In the genomic region with DNA sequence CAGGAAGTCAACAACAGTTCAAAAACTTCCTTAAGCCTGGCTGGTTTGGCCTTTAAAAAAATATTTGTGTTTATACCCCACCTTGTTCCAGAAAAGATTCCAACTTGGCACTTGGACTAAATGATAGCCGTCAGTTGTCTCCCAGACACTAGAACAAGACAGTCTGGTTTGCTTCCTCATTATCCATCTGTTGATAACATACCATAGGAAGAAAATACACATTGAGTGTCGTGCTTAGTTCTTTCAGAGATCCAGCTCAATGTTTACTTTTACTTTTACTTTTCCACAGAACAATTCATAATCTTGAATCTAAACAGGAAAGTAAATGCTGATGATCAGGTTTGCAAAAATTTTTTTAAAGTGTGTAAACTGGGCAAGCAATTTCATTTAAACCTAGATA, we compare ENCODE assay signal across 10 cellular contexts. TPM values are rescaled to one million over a fixed set of nuclear protein-coding genes. Genes with fewer than 3 reads are reported as not detected.
DNase-seq lines count a peak whose midpoint lies in the region; ATAC-seq, FAIRE-seq and TF ChIP-seq lines count a peak whose summit lies in the region.
"Had no signal": no experiment of that assay in that cellular context is flagged by ENCODE, and none has a peak within 500 bp of the region (broad histone marks: within the 10 kb centered on the region; RNA-seq: fewer than 3 reads in every experiment).

No MANE protein-coding gene starts in this region.

- H3K36me3 ChIP-seq in fibroblast of lung (ENCODE audit: control insufficient read depth, insufficient read depth, low read length) (no peaks in the 10 kb centered on the region), small intestine (ENCODE audit: control insufficient read depth in 2 of 2, insufficient read depth in 2 of 2, low read length in 2 of 2) (no peaks in the 10 kb centered on the region)

- H3K4me2 ChIP-seq in fibroblast of lung (ENCODE audit: extremely low read depth, insufficient read depth, low read length), result peak overlapping the region; percentile 49

- H3K27ac Mint-ChIP-seq in activated CD8-positive, alpha-beta memory T cell treated with anti-CD3 and anti-CD28 coated beads, Interleukin-2, amount 10 ng/mL, durations not matched to agents 7 days and 5 days, result peak overlapping the region; percentile 81
- H3K27ac Mint-ChIP-seq in T-helper 17 cell, result peak overlapping the region; percentile 54

- H3K4me1 Mint-ChIP-seq in activated CD8-positive, alpha-beta memory T cell treated with anti-CD3 and anti-CD28 coated beads, Interleukin-2, amount 10 ng/mL, durations not matched to agents 7 days and 5 days, result peaks cover 39% of the 10 kb centered on the region
- peaks cover 29% of the 10 kb centered on the region for H3K4me1 Mint-ChIP-seq in T-helper 17 cell

- no peaks in the 10 kb centered on the region for H3K27me3 Mint-ChIP-seq in activated CD8-positive, alpha-beta memory T cell treated with anti-CD3 and anti-CD28 coated beads, Interleukin-2, amount 10 ng/mL, durations not matched to agents 7 days and 5 days
- peaks cover 2% of the 10 kb centered on the region for H3K27me3 Mint-ChIP-seq in T-helper 17 cell

- no peaks in the 10 kb centered on the region for H3K27me3 ChIP-seq in fibroblast of lung (ENCODE audit: control insufficient read depth, insufficient read depth, low read length)
- no peaks in the 10 kb centered on the region for H3K27me3 ChIP-seq in small intestine (ENCODE audit: control insufficient read depth in 2 of 2, insufficient read depth in 2 of 2, low read length in 2 of 2)

- FAIRE-seq in small intestine (lab: Jason Lieb, UNC), result no peak

- peaks cover 21% of the 10 kb centered on the region for H3K79me2 ChIP-seq in fibroblast of lung (ENCODE audit: control insufficient read depth, insufficient read depth, low read length)

- peak overlapping the region; percentile 59 for H3K4me3 Mint-ChIP-seq in activated CD8-positive, alpha-beta memory T cell treated with anti-CD3 and anti-CD28 coated beads, Interleukin-2, amount 10 ng/mL, durations not matched to agents 7 days and 5 days
- H3K4me3 Mint-ChIP-seq in T-helper 17 cell, result no peak overlapping the region

- H3K9me3 Mint-ChIP-seq in activated CD8-positive, alpha-beta memory T cell treated with anti-CD3 and anti-CD28 coated beads, Interleukin-2, amount 10 ng/mL, durations not matched to agents 7 days and 5 days (ENCODE audit: low read depth), result no peaks in the 10 kb centered on the region

- no peak overlapping the region for H3K9ac ChIP-seq in fibroblast of lung (ENCODE audit: insufficient read depth, low read length)

- H3K36me3 Mint-ChIP-seq in activated CD8-positive, alpha-beta memory T cell treated with anti-CD3 and anti-CD28 coated beads, Interleukin-2, amount 10 ng/mL, durations not matched to agents 7 days and 5 days, result peaks cover 6% of the 10 kb centered on the region
- H3K36me3 Mint-ChIP-seq in T-helper 17 cell (ENCODE audit: low read depth), result peaks cover 9% of the 10 kb centered on the region

- 3 to 24% (median 4%) methylated on average over 2 of the region's 2 CpGs for WGBS in small intestine, 3 donors

- peak overlapping the region in 1 of 4 experiments; percentile 7 for H3K4me3 ChIP-seq in fibroblast of lung (replicated peaks in 1 of 4; ENCODE audit: control extremely low read depth in 1 of 4, insufficient read depth in 1 of 4, low read depth in 3 of 4, low read length in 4 of 4)
- no peak overlapping the region for H3K4me3 ChIP-seq in small intestine (ENCODE audit: low read depth in 1 of 2, low read length in 2 of 2)

- DNase-seq in activated CD8-positive, alpha-beta memory T cell treated with anti-CD3 and anti-CD28 coated beads, Interleukin-2, amount 10 ng/mL, durations not matched to agents 7 days and 5 days, result no peak
- DNase-seq in activated CD8-positive, alpha-beta memory T cell treated with anti-CD3 and anti-CD28 coated beads, Interleukin-2, amount 50 U/mL, for 4 hours, result no peak
- DNase-seq in T-helper 17 cell (no peak), fibroblast of lung (ENCODE audit: low read depth in 2 of 2) (no peak), small intestine (peak; percentile 57)
- no peak for DNase-seq in stimulated activated CD4-positive, alpha-beta T cell treated with anti-CD3 and anti-CD28 coated beads, Interleukin-4, amount 100 ng/mL, for 1 hour
- DNase-seq: activated CD4-positive, alpha-beta T cell treated with anti-CD3 and anti-CD28 coated beads, Interleukin-2, amount 50 U/mL, for 48 hours; glutamatergic neuron had no signal

- H3K9me3 ChIP-seq in T-helper 17 cell (ENCODE audit: control insufficient read depth, low read length, poor library complexity, severe bottlenecking) (no peaks in the 10 kb centered on the region), fibroblast of lung (ENCODE audit: control insufficient read depth, insufficient read depth, low read depth, low read length) (no peaks in the 10 kb centered on the region), small intestine (ENCODE audit: control insufficient read depth, low read depth) (no peaks in the 10 kb centered on the region)

- TF ChIP-seq CTCF in fibroblast of lung (conservative IDR thresholded peaks at IDR 0.05 in 1 of 2, IDR thresholded peaks at IDR 0.05 in 1 of 2; ENCODE audit: low read depth in 1 of 2, low read length in 2 of 2), result no peak

- H3K4me1 ChIP-seq in fibroblast of lung (ENCODE audit: control insufficient read depth, extremely low read depth, insufficient read depth, low read length) (peaks cover 3% of the 10 kb centered on the region), small intestine (ENCODE audit: control insufficient read depth in 2 of 2, insufficient read depth in 1 of 2, low read depth in 1 of 2, low read length in 1 of 2) (peaks cover 3 to 7% of the 10 kb centered on the region in 2 donors)

- no peak for ATAC-seq in activated CD8-positive, alpha-beta memory T cell treated with anti-CD3 and anti-CD28 coated beads, Interleukin-2, amount 10 ng/mL, durations not matched to agents 7 days and 5 days
- ATAC-seq in T-helper 17 cell (no peak), HG03196 (IDR thresholded peaks at IDR 0.05; ENCODE audit: unreplicated experiment) (no peak), GM19324 (IDR thresholded peaks at IDR 0.05; ENCODE audit: low FRiP score, unreplicated experiment) (no peak)

- no peak overlapping the region for H3K27ac ChIP-seq in fibroblast of lung (ENCODE audit: insufficient read depth, low read length)
- H3K27ac ChIP-seq in small intestine (ENCODE audit: low read depth in 1 of 2, low read length in 1 of 2), result peak overlapping the region; percentile 41 to 74

- H4K20me1 ChIP-seq in fibroblast of lung (ENCODE audit: control insufficient read depth, extremely low read depth, insufficient read depth, low read length), result no peaks in the 10 kb centered on the region

- CTCF ChIA-PET in activated CD8-positive, alpha-beta memory T cell treated with anti-CD3 and anti-CD28 coated beads, Interleukin-2, amount 10 ng/mL, durations not matched to agents 7 days and 5 days (lab: Charles Lee), result interaction anchor here (0.9 to 5.0 kb wide), 4 partner anchors 13 to 309 kb away, joined by 5 to 36 read pairs (median 8); no protein-coding TSS in a partner anchor

- H2AFZ ChIP-seq in fibroblast of lung (ENCODE audit: low read length), result peak overlapping the region; percentile 89

RNA-seq across cellular contexts. Expression of a gene that starts 2.4 kb away (rescaled TPM):
- 10 to 100 TPM; 17.4 to 18.2 TPM for total RNA-seq in activated CD8-positive, alpha-beta memory T cell treated with anti-CD3 and anti-CD28 coated beads, Interleukin-2, amount 10 ng/mL, durations not matched to agents 7 days and 5 days
- total RNA-seq in T-helper 17 cell (10 to 100 TPM; 10.1 to 10.6 TPM), fibroblast of lung (25.7 and 29.7 TPM in 2 replicates)
- polyA plus RNA-seq in fibroblast of lung (14.8 and 18.4 TPM in 2 replicates), small intestine (10 to 100 TPM; 12.3 to 21.7 (median 13.5) TPM)
- 11.9 and 12.0 TPM in 2 replicates for polyA plus RNA-seq in fibroblast of lung (2012)
- polyA minus RNA-seq in fibroblast of lung (ENCODE audit: low replicate concordance), result 3.2 and 3.7 TPM in 2 replicates
